11 cellular contexts compared by ENCODE assay signal in genomic region chr16:3055734-3056115, GRCh38. TPM values are rescaled to one million over a fixed set of nuclear protein-coding genes. Genes with fewer than 3 reads are reported as not detected.
DNase-seq lines count a peak whose midpoint lies in the region; ATAC-seq and TF ChIP-seq lines count a peak whose summit lies in the region.
"Not testable (repeated sequence)": the region's sequence is repeated elsewhere in the genome, so short reads cannot be mapped to it uniquely, and the experiment has no call there.
"Had no signal": no experiment of that assay in that cellular context is flagged by ENCODE, and none has a peak within 500 bp of the region (broad histone marks: within the 10 kb centered on the region; RNA-seq: fewer than 3 reads in every experiment).

No MANE protein-coding gene starts in this region.

- H3K79me1 ChIP-seq in H9 (ENCODE audit: insufficient read depth, low read depth, low read length, poor library complexity, severe bottlenecking) = not testable (repeated sequence)

- H3K4ac ChIP-seq in H9 (ENCODE audit: low read depth, low read length) = not testable (repeated sequence)

- not testable (repeated sequence) for H4K20me1 ChIP-seq in H9 (ENCODE audit: control insufficient read depth, insufficient read depth, insufficient read length)

- H3K27me3 Mint-ChIP-seq in CD4-positive, alpha-beta T cell; activated CD4-positive, alpha-beta T cell treated with anti-CD3 and anti-CD28 coated beads for 36 hours; activated T-cell treated with anti-CD3 and anti-CD28 coated beads, Interleukin-2, amount 50 U/mL, for 24 hours; activated naive CD8-positive, alpha-beta T cell: not testable (repeated sequence)
- peaks cover 37% of the 10 kb centered on the region for H3K27me3 Mint-ChIP-seq in H9 (ENCODE audit: low read depth)
- peaks cover 35% of the 10 kb centered on the region for H3K27me3 Mint-ChIP-seq in nephron (ENCODE audit: low read depth)

- H3K23ac ChIP-seq in H9 (ENCODE audit: insufficient read length, low read depth, low read length) = not testable (repeated sequence)

- not testable (repeated sequence) for DNase-seq in CD4-positive, alpha-beta T cell; H9; activated CD4-positive, alpha-beta T cell treated with anti-CD3 and anti-CD28 coated beads for 36 hours; activated T-cell treated with anti-CD3 and anti-CD28 coated beads, Interleukin-2, amount 50 U/mL, for 24 hours
- DNase-seq in Right ventricle myocardium inferior (ENCODE audit: missing footprints) = peak; percentile 45

- intact Hi-C loops in CD4-positive, alpha-beta T cell (cut with DNase I, micrococcal nuclease) = loop anchor here in 1 of 2 experiments (5.0 kb wide), 1 partner anchor 53 kb away; no protein-coding TSS in a partner anchor
- intact Hi-C loops in activated CD4-positive, alpha-beta T cell treated with anti-CD3 and anti-CD28 coated beads for 36 hours (cut with DNase I, micrococcal nuclease) = loop anchor here in 1 of 2 experiments (5.0 kb wide), 1 partner anchor 33 kb away; the partner anchor contains the start of genes HCFC1R1, THOC6 and TNFRSF12A
- intact Hi-C loops in Right ventricle myocardium inferior (cut with DNase I) = loop anchor here (5.0 kb wide), 2 partner anchors 52 to 112 kb away; no protein-coding TSS in a partner anchor

- POLR2A ChIA-PET in CD4-positive, alpha-beta T cell (lab: Charles Lee) = interaction anchor here (0.8 to 0.9 kb wide), 2 partner anchors 8 to 11 kb away, joined by 3 read pairs; no protein-coding TSS in a partner anchor
- POLR2A ChIA-PET in activated CD4-positive, alpha-beta T cell treated with anti-CD3 and anti-CD28 coated beads for 36 hours (lab: Charles Lee) = not testable (repeated sequence)

- H3K18ac ChIP-seq in H9 (ENCODE audit: insufficient read length, low read depth, low read length) = not testable (repeated sequence)

- H3T11ph ChIP-seq in H9 (ENCODE audit: low read length) = not testable (repeated sequence)

- H2AFZ ChIP-seq in H9 (ENCODE audit: low read length) = not testable (repeated sequence)

- H2BK5ac ChIP-seq in H9 (ENCODE audit: insufficient read length, low read length) = not testable (repeated sequence)

- WGBS in H9 (ENCODE audit: extremely low coverage, insufficient read length, low lambda C conversion rate) = no CpG with 5 or more reads among the region's 9 CpGs

- not testable (repeated sequence) for H2BK15ac ChIP-seq in H9 (ENCODE audit: low read depth, low read length)

- not testable (repeated sequence) for H3K27me3 ChIP-seq in CD4-positive, alpha-beta T cell (ENCODE audit: control insufficient read depth, insufficient read depth, low read length); H9 (ENCODE audit: insufficient read depth, low read length)

- not testable (repeated sequence) for H3K9me3 ChIP-seq in CD4-positive, alpha-beta T cell (ENCODE audit: control insufficient read depth, low read length); H9 (ENCODE audit: control insufficient read depth, low read depth, low read length)

- not testable (repeated sequence) for H3K9ac ChIP-seq in H9 (ENCODE audit: extremely low read depth, insufficient read length, low read length)

- H2BK120ac ChIP-seq in H9 (ENCODE audit: low read depth, low read length, poor library complexity, severe bottlenecking) = not testable (repeated sequence)

- H3K14ac ChIP-seq in H9 (ENCODE audit: insufficient read depth, low read length) = not testable (repeated sequence)

- H3K9me3 Mint-ChIP-seq in CD4-positive, alpha-beta T cell; H9; activated CD4-positive, alpha-beta T cell treated with anti-CD3 and anti-CD28 coated beads for 36 hours (ENCODE audit: low read depth); activated T-cell treated with anti-CD3 and anti-CD28 coated beads, Interleukin-2, amount 50 U/mL, for 24 hours; activated naive CD8-positive, alpha-beta T cell (ENCODE audit: low read depth); nephron: not testable (repeated sequence)

- not testable (repeated sequence) for H3K79me2 ChIP-seq in H9 (ENCODE audit: insufficient read depth, low read length)

- H3K4me1 Mint-ChIP-seq in CD4-positive, alpha-beta T cell (ENCODE audit: low read depth) = peaks cover 50% of the 10 kb centered on the region
- H3K4me1 Mint-ChIP-seq in H9 = peaks cover 26 to 41% of the 10 kb centered on the region in 2 experiments
- peaks cover 50% of the 10 kb centered on the region for H3K4me1 Mint-ChIP-seq in activated CD4-positive, alpha-beta T cell treated with anti-CD3 and anti-CD28 coated beads for 36 hours
- H3K4me1 Mint-ChIP-seq in activated T-cell treated with anti-CD3 and anti-CD28 coated beads, Interleukin-2, amount 50 U/mL, for 24 hours (ENCODE audit: low read depth) = peaks cover 52% of the 10 kb centered on the region
- H3K4me1 Mint-ChIP-seq in activated naive CD8-positive, alpha-beta T cell (ENCODE audit: low read depth) = peaks cover 46% of the 10 kb centered on the region
- H3K4me1 Mint-ChIP-seq in nephron = peaks cover 12% of the 10 kb centered on the region

- H3K4me3 Mint-ChIP-seq in CD4-positive, alpha-beta T cell = peak overlapping the region; percentile 54
- H3K4me3 Mint-ChIP-seq in H9 (peak overlapping the region in 1 of 2 experiments; percentile 25; a peak in 2 of 5 replicates), nephron (peak overlapping the region in 2 of 3 experiments; percentile 16 to 56)
- not testable (repeated sequence) for H3K4me3 Mint-ChIP-seq in activated CD4-positive, alpha-beta T cell treated with anti-CD3 and anti-CD28 coated beads for 36 hours; activated T-cell treated with anti-CD3 and anti-CD28 coated beads, Interleukin-2, amount 50 U/mL, for 24 hours
- H3K4me3 Mint-ChIP-seq in activated naive CD8-positive, alpha-beta T cell = peak overlapping the region; percentile 65

- H3K27ac Mint-ChIP-seq in CD4-positive, alpha-beta T cell = peak overlapping the region; percentile 67
- peak overlapping the region in 2 of 3 experiments; percentile 77 to 87; a peak in 2 of 7 replicates for H3K27ac Mint-ChIP-seq in H9
- H3K27ac Mint-ChIP-seq in activated CD4-positive, alpha-beta T cell treated with anti-CD3 and anti-CD28 coated beads for 36 hours = peak overlapping the region; percentile 65
- H3K27ac Mint-ChIP-seq in activated T-cell treated with anti-CD3 and anti-CD28 coated beads, Interleukin-2, amount 50 U/mL, for 24 hours = peak overlapping the region; percentile 61
- H3K27ac Mint-ChIP-seq in activated naive CD8-positive, alpha-beta T cell; nephron: not testable (repeated sequence)

- H4K5ac ChIP-seq in H9 (ENCODE audit: insufficient read length, low read depth, low read length) = not testable (repeated sequence)

- not testable (repeated sequence) for H3K27ac ChIP-seq in CD4-positive, alpha-beta T cell (ENCODE audit: low read depth, low read length); H9 (ENCODE audit: insufficient read length, low read depth, low read length)

- H3K4me1 ChIP-seq in H9 (ENCODE audit: insufficient read depth, low read length) = not testable (repeated sequence)

- CTCF ChIA-PET in CD4-positive, alpha-beta T cell (lab: Charles Lee) = interaction anchor here (0.6 to 1.9 kb wide), 2 partner anchors 74 to 75 kb away, joined by 3 to 7 read pairs; no protein-coding TSS in a partner anchor
- CTCF ChIA-PET in activated CD4-positive, alpha-beta T cell treated with anti-CD3 and anti-CD28 coated beads for 36 hours (lab: Charles Lee) = interaction anchor here (0.9 to 1.1 kb wide), 3 partner anchors 15 to 74 kb away, joined by 3 to 4 read pairs (median 3); no protein-coding TSS in a partner anchor

- not testable (repeated sequence) for H2AK5ac ChIP-seq in H9 (ENCODE audit: insufficient read length, low read length)

- H4K8ac ChIP-seq in H9 (replicated peaks; ENCODE audit: insufficient read length, low read depth, low read length) = not testable (repeated sequence)

- not testable (repeated sequence) for ATAC-seq in CD4-positive, alpha-beta T cell (ENCODE audit: poor library complexity); activated CD4-positive, alpha-beta T cell treated with anti-CD3 and anti-CD28 coated beads for 36 hours; Right ventricle myocardium inferior

- H2BK20ac ChIP-seq in H9 (ENCODE audit: low read depth, low read length, poor library complexity, severe bottlenecking) = not testable (repeated sequence)

- not testable (repeated sequence) for H3K4me2 ChIP-seq in H9 (ENCODE audit: insufficient read depth, insufficient read length, low read length)

- H2BK12ac ChIP-seq in H9 (ENCODE audit: insufficient read length, low read depth, low read length) = not testable (repeated sequence)

- H3K23me2 ChIP-seq in H9 (ENCODE audit: insufficient read length, low read depth, low read length, poor library complexity, severe bottlenecking) = peaks cover 14% of the 10 kb centered on the region

- H3K56ac ChIP-seq in H9 (ENCODE audit: insufficient read length, low read depth, low read length) = not testable (repeated sequence)

- not testable (repeated sequence) for H4K91ac ChIP-seq in H9 (ENCODE audit: insufficient read length, low read depth, low read length)

- not testable (repeated sequence) for TF ChIP-seq CTCF in CD4-positive, alpha-beta T cell (IDR thresholded peaks at IDR 0.05); H9 (conservative IDR thresholded peaks at IDR 0.05); nephron (IDR thresholded peaks at IDR 0.05; ENCODE audit: unreplicated experiment in 3 of 3)

- H3K36me3 Mint-ChIP-seq in CD4-positive, alpha-beta T cell (ENCODE audit: low read depth) = peaks cover 30% of the 10 kb centered on the region
- H3K36me3 Mint-ChIP-seq in H9 (ENCODE audit: insufficient read depth in 1 of 3, low read depth in 3 of 3) = peaks cover 14 to 37% (median 19%) of the 10 kb centered on the region in 3 experiments
- H3K36me3 Mint-ChIP-seq in activated CD4-positive, alpha-beta T cell treated with anti-CD3 and anti-CD28 coated beads for 36 hours (ENCODE audit: low read depth) = peaks cover 13% of the 10 kb centered on the region
- H3K36me3 Mint-ChIP-seq in activated T-cell treated with anti-CD3 and anti-CD28 coated beads, Interleukin-2, amount 50 U/mL, for 24 hours (ENCODE audit: low read depth) = peaks cover 32% of the 10 kb centered on the region
- not testable (repeated sequence) for H3K36me3 Mint-ChIP-seq in activated naive CD8-positive, alpha-beta T cell; nephron (ENCODE audit: low read depth)

RNA-seq across cellular contexts. Expression of gene MMP25, which starts 9.4 kb away (rescaled TPM):
- total RNA-seq in CD4-positive, alpha-beta T cell = under 1 TPM; 0.42 to 0.80 TPM
- total RNA-seq in H9 (2021) = 13.5 and 14.2 TPM in 2 replicates
- total RNA-seq in activated CD4-positive, alpha-beta T cell treated with anti-CD3 and anti-CD28 coated beads for 36 hours = under 1 TPM; 0.55 to 0.91 TPM
- total RNA-seq in Right ventricle myocardium inferior = 1.7 TPM

RNA-seq across cellular contexts. Expression of gene IL32, which starts 9.7 kb away (rescaled TPM):
- 100 to 1,000 TPM; 378 to 383 TPM for total RNA-seq in CD4-positive, alpha-beta T cell
- total RNA-seq in H9 (2021) (2.0 and 2.6 TPM in 2 replicates), Right ventricle myocardium inferior (57.8 TPM)
- total RNA-seq in activated CD4-positive, alpha-beta T cell treated with anti-CD3 and anti-CD28 coated beads for 36 hours = 1,000 to 10,000 TPM; 1,864 to 2,360 TPM

RNA-seq across cellular contexts. Expression of gene BICDL2, which starts 19.0 kb away (rescaled TPM):
- total RNA-seq in CD4-positive, alpha-beta T cell = not detected
- total RNA-seq in H9 (2021) (13.5 TPM in 2 replicates), Right ventricle myocardium inferior (not detected)
- 1 to 10 TPM in 1 of 2 experiments, under 1 TPM in 1; 0.58 to 1.2 TPM for total RNA-seq in activated CD4-positive, alpha-beta T cell treated with anti-CD3 and anti-CD28 coated beads for 36 hours
- total RNA-seq: Daoy, HT1080, M059J, Right ventricle myocardium superior had no signal

RNA-seq across cellular contexts. Expression of gene THOC6, which starts 31.9 kb away (rescaled TPM):
- 10 to 100 TPM; 12.0 to 12.9 TPM for total RNA-seq in CD4-positive, alpha-beta T cell
- total RNA-seq in H9 (2021) = 65.7 and 68.2 TPM in 2 replicates
- 10 to 100 TPM; 46.9 to 50.2 TPM for total RNA-seq in activated CD4-positive, alpha-beta T cell treated with anti-CD3 and anti-CD28 coated beads for 36 hours
- total RNA-seq in Right ventricle myocardium inferior = 12.9 TPM

RNA-seq across cellular contexts. Expression of gene HCFC1R1, which starts 32.0 kb away (rescaled TPM):
- total RNA-seq in CD4-positive, alpha-beta T cell = 10 to 100 TPM in 1 of 2 experiments, 1 to 10 TPM in 1; 8.9 to 11.0 TPM
- total RNA-seq in H9 (2021) = 61.1 and 61.3 TPM in 2 replicates
- total RNA-seq in activated CD4-positive, alpha-beta T cell treated with anti-CD3 and anti-CD28 coated beads for 36 hours = 10 to 100 TPM; 30.0 to 30.7 TPM
- total RNA-seq in Right ventricle myocardium inferior = 68.6 TPM

Comparison
In these comparisons a context has a peak if more than half of its experiments do, and no peak if none do; other contexts are left out.
1. RNA of gene IL32, which starts 9.7 kb away (total RNA-seq): 1,864 to 2,360 TPM in activated CD4-positive, alpha-beta T cell treated with anti-CD3 and anti-CD28 coated beads for 36 hours, 378 to 383 TPM in CD4-positive, alpha-beta T cell and 57.8 TPM in Right ventricle myocardium inferior (single experiment); 2.0 to 2.6 TPM in H9; every median in the first group is over 10 times any median in the second.